In the genomic region with DNA sequence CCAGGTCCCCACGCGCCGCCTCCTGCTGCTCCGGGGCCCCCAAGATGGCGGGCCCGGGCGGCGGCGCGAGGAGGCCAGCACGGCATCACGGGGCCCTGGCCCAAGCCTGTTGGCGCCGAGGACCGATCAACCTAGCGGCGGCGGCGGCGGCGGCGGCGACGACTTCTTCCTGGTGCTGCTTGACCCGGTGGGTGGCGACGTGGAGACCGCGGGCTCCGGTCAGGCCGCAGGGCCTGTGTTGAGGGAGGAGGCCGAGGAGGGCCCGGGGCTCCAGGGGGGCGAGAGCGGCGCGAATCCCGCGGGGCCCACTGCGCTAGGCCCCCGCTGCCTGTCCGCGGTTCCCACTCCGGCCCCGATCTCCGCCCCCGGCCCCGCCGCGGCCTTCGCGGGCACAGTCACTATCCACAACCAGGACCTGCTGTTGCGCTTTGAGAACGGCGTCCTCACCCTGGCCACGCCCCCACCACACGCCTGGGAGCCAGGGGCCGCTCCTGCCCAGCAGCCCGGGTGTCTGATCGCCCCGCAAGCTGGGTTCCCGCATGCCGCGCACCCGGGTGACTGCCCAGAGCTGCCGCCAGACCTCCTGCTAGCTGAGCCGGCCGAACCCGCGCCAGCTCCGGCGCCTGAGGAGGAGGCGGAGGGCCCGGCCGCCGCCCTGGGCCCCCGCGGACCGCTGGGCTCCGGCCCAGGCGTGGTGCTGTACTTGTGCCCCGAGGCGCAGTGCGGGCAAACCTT, we compare ENCODE assay signal across 8 cellular contexts. TPM values are rescaled to one million over a fixed set of nuclear protein-coding genes. Genes with fewer than 3 reads are reported as not detected.
DNase-seq lines count a peak whose midpoint lies in the region; ATAC-seq and TF ChIP-seq lines count a peak whose summit lies in the region.
"Not testable (repeated sequence)": the region's sequence is repeated elsewhere in the genome, so short reads cannot be mapped to it uniquely, and the experiment has no call there.

No MANE protein-coding gene starts in this region.

- WGBS in ectodermal cell, 2 experiments = 0% methylated on average over 70 to 75 of the region's 84 CpGs

- POLR2A ChIA-PET in BJ (lab: Charles Lee) = not testable (repeated sequence)

- H3K4me3 ChIP-seq in BJ (ENCODE audit: low read depth, low read length) (peak overlapping the region; percentile 42), ectodermal cell (ENCODE audit: insufficient read depth, low read depth, low read length) (peak overlapping the region; percentile 57), gastrocnemius medialis (peak overlapping the region; percentile 56 to 61 (median 60))

- H3K27me3 ChIP-seq in BJ (ENCODE audit: control insufficient read depth, insufficient read depth, low read length); ectodermal cell (ENCODE audit: control insufficient read depth, insufficient read depth, low read length, poor library complexity, severe bottlenecking); gastrocnemius medialis: not testable (repeated sequence)

- ATAC-seq in GM19328 (IDR thresholded peaks at IDR 0.05; ENCODE audit: unreplicated experiment) (peak; percentile 81), HG03045 (IDR thresholded peaks at IDR 0.05; ENCODE audit: unreplicated experiment) (peak; percentile 88), left colon (peak; percentile 86), gastrocnemius medialis (peak; percentile 88 to 92)

- not testable (repeated sequence) for DNase-seq in BJ (ENCODE audit: low read depth)
- peak; percentile 1 for DNase-seq in NCI-H2171 (lab: John Stamatoyannopoulos, UW)
- DNase-seq in activated CD8-positive, alpha-beta memory T cell treated with anti-CD3 and anti-CD28 coated beads for 24 hours = peak; percentile 78
- DNase-seq in left colon = peak in 1 of 2 donors; percentile 42
- DNase-seq in gastrocnemius medialis = peak in 1 of 2 donors; percentile 45

- peak; percentile 37 to 62 for TF ChIP-seq POLR2A in gastrocnemius medialis (IDR thresholded peaks at IDR 0.05)

- not testable (repeated sequence) for H3K4me1 ChIP-seq in ectodermal cell (ENCODE audit: control insufficient read depth, insufficient read depth, low read length)
- H3K4me1 ChIP-seq in gastrocnemius medialis = peaks cover 19 to 31% of the 10 kb centered on the region in 2 donors

- TF ChIP-seq CTCF in BJ (IDR thresholded peaks at IDR 0.05; ENCODE audit: insufficient read depth, low read depth, low read length); gastrocnemius medialis (IDR thresholded peaks at IDR 0.05 in 4 of 5, conservative IDR thresholded peaks at IDR 0.05 in 1 of 5): not testable (repeated sequence)

- intact Hi-C loops in left colon (cut with DNase I, micrococcal nuclease) (loop anchor here in 1 of 2 donors (10.0 kb wide), 1 partner anchor 322 kb away; the partner anchor contains the start of gene ZXDA), gastrocnemius medialis (cut with DNase I; ENCODE audit: low total_unique reads) (loop anchor here (5.0 to 10.0 kb wide), 2 partner anchors 790 to 1028 kb away; partner anchors contain the start of gene UBQLN2)

- CTCF ChIA-PET in BJ (lab: Yijun Ruan, JAX) = interaction anchor here (0.7 kb wide), 1 partner anchor 399 kb away, joined by 3 read pairs; no protein-coding TSS in a partner anchor

- not testable (repeated sequence) for H3K36me3 ChIP-seq in BJ (ENCODE audit: control insufficient read depth, insufficient read depth, low read length); ectodermal cell (ENCODE audit: control insufficient read depth, insufficient read depth, low read length); gastrocnemius medialis

- H3K27ac ChIP-seq in ectodermal cell (ENCODE audit: insufficient read depth, low read depth, low read length, poor library complexity, severe bottlenecking) = peak overlapping the region; percentile 69
- H3K27ac ChIP-seq in gastrocnemius medialis = peak overlapping the region; percentile 84 to 95 (median 92)

- in situ Hi-C loops in gastrocnemius medialis (cut with MboI; ENCODE audit: low sequenced_read_pairs in 4 of 4) = loop anchor here in 2 of 4 donors (10.0 to 25.0 kb wide), 4 partner anchors 220 to 780 kb away; partner anchors contain the start of gene ZXDA (in 2 of the 2)

- not testable (repeated sequence) for H3K9me3 ChIP-seq in ectodermal cell (ENCODE audit: control insufficient read depth, low read length); gastrocnemius medialis

RNA-seq across cellular contexts. Expression of gene ZXDB, which starts 0.5 kb away (rescaled TPM):
- 3.3 and 4.4 TPM in 2 replicates for polyA plus RNA-seq in BJ (2011; rRNA removed)
- 8.1 and 10.3 TPM in 2 replicates for polyA minus RNA-seq in BJ (2011; rRNA and poly(A)+ RNA removed)
- 6.0 TPM for polyA plus RNA-seq in ectodermal cell (2013, experiment 1 of 4)
- 6.9 TPM for polyA plus RNA-seq in ectodermal cell (2013, experiment 2 of 4)
- 6.6 TPM for polyA plus RNA-seq in ectodermal cell (2013, experiment 3 of 4)
- 6.8 TPM for polyA plus RNA-seq in ectodermal cell (2013, experiment 4 of 4)
- 1 to 10 TPM; 5.2 to 7.5 TPM for total RNA-seq in left colon
- 10 to 100 TPM in 1 of 4 donors, 1 to 10 TPM in 3; 5.9 to 10.7 (median 7.0) TPM for total RNA-seq in gastrocnemius medialis
